8 cellular contexts compared by ENCODE assay signal in genomic region chr17:29930399-29931010, GRCh38. TPM values are rescaled to one million over a fixed set of nuclear protein-coding genes. Genes with fewer than 3 reads are reported as not detected.
DNase-seq lines count a peak whose midpoint lies in the region; ATAC-seq and TF ChIP-seq lines count a peak whose summit lies in the region.

No MANE protein-coding gene starts in this region.

- H3K79me2 ChIP-seq in MM.1S (ENCODE audit: low read length) = peaks cover 43% of the 10 kb centered on the region

- no peaks in the 10 kb centered on the region for H4K20me1 ChIP-seq in MM.1S (ENCODE audit: insufficient read depth, low read length)

- H3F3A ChIP-seq in MM.1S (ENCODE audit: insufficient read depth, low read length) = peaks cover 16% of the 10 kb centered on the region; the same call in 1 of the 2 replicates

- DNase-seq in DMS79 (lab: John Stamatoyannopoulos, UW) (peak; percentile 77), MM.1S (no peak), brain pericyte (ENCODE audit: low read depth, low spot score) (peak; percentile 36), left kidney (ENCODE audit: low read depth, low spot score) (peak; percentile 34), testis (peak; percentile 23), NK-92 (lab: John Stamatoyannopoulos, UW; ENCODE audit: unreplicated experiment) (no peak), GDM1 (lab: John Stamatoyannopoulos, UW) (no peak)

- peak overlapping the region; percentile 98 for H3K4me2 ChIP-seq in MM.1S (ENCODE audit: low read depth, low read length)

- peak overlapping the region; percentile 98 for H2AFZ ChIP-seq in MM.1S (ENCODE audit: low read length)

- ATAC-seq in HG03045 (IDR thresholded peaks at IDR 0.05; ENCODE audit: unreplicated experiment) = no peak

- H3K4me1 ChIP-seq in MM.1S (ENCODE audit: low read length) (peaks cover 21% of the 10 kb centered on the region), testis (peaks cover 10% of the 10 kb centered on the region)

- peak overlapping the region; percentile 70; the same call in 1 of the 2 replicates for H3K27ac ChIP-seq in MM.1S (ENCODE audit: low read length)
- peak overlapping the region; percentile 83 to 91 for H3K27ac ChIP-seq in testis

- H3K9me3 ChIP-seq in MM.1S (replicated peaks; ENCODE audit: insufficient read depth, low read length) (no peaks in the 10 kb centered on the region), testis (no peaks in the 10 kb centered on the region)

- 0% methylated on average over 20 of the region's 20 CpGs for WGBS in testis, 2 donors

- H3K9ac ChIP-seq in MM.1S (ENCODE audit: low read length) = peak overlapping the region; percentile 77; the same call in 1 of the 2 replicates

- TF ChIP-seq POLR2A in testis (IDR thresholded peaks at IDR 0.05) = no peak

- H3K4me3 ChIP-seq in MM.1S (ENCODE audit: low read length) (peak overlapping the region; percentile 76), testis (peak overlapping the region; percentile 94 to 98)

- intact Hi-C loops in testis (cut with DNase I; ENCODE audit: low total_unique reads) = no loop called here

- no peaks in the 10 kb centered on the region for H3K9me2 ChIP-seq in MM.1S (replicated peaks; ENCODE audit: insufficient read depth, low read length)

- TF ChIP-seq CTCF in MM.1S (IDR thresholded peaks at IDR 0.05; ENCODE audit: low read length) (no peak), testis (IDR thresholded peaks at IDR 0.05) (no peak)

- H3K27me3 ChIP-seq in MM.1S (replicated peaks; ENCODE audit: insufficient read depth, low read length) (no peaks in the 10 kb centered on the region), testis (no peaks in the 10 kb centered on the region)

- H3K36me3 ChIP-seq in MM.1S (replicated peaks; ENCODE audit: insufficient read depth, low read length) (no peaks in the 10 kb centered on the region), testis (ENCODE audit: low read depth, missing control alignments) (no peaks in the 10 kb centered on the region)

RNA-seq across cellular contexts. Expression of gene SSH2, which starts 0.5 kb away (rescaled TPM):
- total RNA-seq in testis = 10 to 100 TPM; 31.0 to 37.4 TPM
- 62.3 TPM for polyA plus RNA-seq in testis (ENCODE audit: insufficient read depth, low read depth, low replicate concordance)

RNA-seq across cellular contexts. Expression of gene EFCAB5, which starts 10.9 kb away (rescaled TPM):
- total RNA-seq in testis = 10 to 100 TPM; 11.7 to 15.1 TPM
- polyA plus RNA-seq in testis (ENCODE audit: insufficient read depth, low read depth, low replicate concordance) = 23.0 TPM

Comparison
In these comparisons a context has a peak if more than half of its experiments do, and no peak if none do; other contexts are left out.
1. DNase-seq: peak in DMS79 (single experiment), brain pericyte (single experiment), left kidney (single experiment) and testis (single experiment); none in MM.1S (single experiment), NK-92 (single experiment) and GDM1 (single experiment).